ENCODE assay signal across 8 cellular contexts in the genomic region with DNA sequence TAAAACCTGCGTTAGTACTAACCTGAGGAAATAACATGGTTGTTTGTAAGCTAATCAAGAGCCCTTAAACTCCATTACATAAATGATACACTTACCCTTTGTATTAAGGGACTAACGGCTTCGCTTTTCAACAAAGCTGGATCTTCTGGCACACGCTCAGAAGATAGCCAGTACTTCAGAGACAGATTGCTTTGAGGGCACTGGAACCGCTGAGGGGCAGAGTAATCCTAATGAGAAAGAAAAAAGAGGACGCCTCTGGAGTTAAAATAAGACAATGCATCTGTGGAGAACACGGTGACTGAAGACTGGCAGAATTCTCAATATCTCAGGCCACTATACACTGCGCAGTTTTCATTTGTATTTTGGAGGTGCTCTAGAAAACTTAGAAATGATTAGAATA. TPM values are rescaled to one million over a fixed set of nuclear protein-coding genes. Genes with fewer than 3 reads are reported as not detected.
A peak's percentile ranks its signal among the peaks of the same experiment; 100 is the strongest.
DNase-seq lines count a peak whose midpoint lies in the region; ATAC-seq lines count a peak whose summit lies in the region.

No MANE protein-coding gene starts in this region.

- no peaks in the 10 kb centered on the region for H3K27me3 ChIP-seq in HUES64 (ENCODE audit: insufficient read depth, low read length)

- H3K9me3 ChIP-seq in HUES64 (ENCODE audit: insufficient read depth, low read depth, low read length) (no peaks in the 10 kb centered on the region), mesodermal cell (ENCODE audit: control insufficient read depth, low read length) (no peaks in the 10 kb centered on the region)

- WGBS in HUES64, result 88% methylated on average over 8 of the region's 8 CpGs
- 80 to 87% methylated on average over 4 to 6 of the region's 8 CpGs for WGBS in mesodermal cell (ENCODE audit: insufficient coverage in 2 of 2), 2 experiments

- no peak overlapping the region; the same call in 1 of the 2 replicates for H3K9ac ChIP-seq in HUES64 (ENCODE audit: low read depth, low read length)

- peaks cover 0 to 7% of the 10 kb centered on the region in 2 donors for H3K36me3 Mint-ChIP-seq in activated naive CD4-positive, alpha-beta T cell treated with anti-CD3 and anti-CD28 coated beads, Interleukin-2, amount 50 U/mL, for 72 hours

- peaks cover 12% of the 10 kb centered on the region; the same call in 1 of the 2 replicates for H3K36me3 ChIP-seq in HUES64 (ENCODE audit: insufficient read depth, low read length)
- peaks cover 11% of the 10 kb centered on the region for H3K36me3 ChIP-seq in mesodermal cell (ENCODE audit: control insufficient read depth, insufficient read depth, low read length)

- H3K27ac Mint-ChIP-seq in activated naive CD4-positive, alpha-beta T cell treated with anti-CD3 and anti-CD28 coated beads, Interleukin-2, amount 50 U/mL, for 72 hours, result peak overlapping the region; percentile 95

- DNase-seq in AG08395 (ENCODE audit: low spot score) (peak; percentile 25), RPMI8226 (no peak)
- no peak for DNase-seq in activated naive CD4-positive, alpha-beta T cell treated with anti-CD3 and anti-CD28 coated beads, Interleukin-2, amount 50 U/mL, for 72 hours (ENCODE audit: low spot score in 2 of 2)

- H3K4me3 ChIP-seq in HUES64 (ENCODE audit: low read length) (peak overlapping the region; percentile 73), mesodermal cell (ENCODE audit: extremely low read depth, insufficient read depth, low read length, poor library complexity, severe bottlenecking) (peak overlapping the region; percentile 80)

- no peak overlapping the region for H3K27ac ChIP-seq in HUES64 (ENCODE audit: low read depth, low read length)
- H3K27ac ChIP-seq in mesodermal cell (ENCODE audit: low read depth, low read length, severe bottlenecking), result no peak overlapping the region

- H3K4me1 ChIP-seq in HUES64 (ENCODE audit: insufficient read depth, low read length), result peaks cover 27% of the 10 kb centered on the region
- peaks cover 13% of the 10 kb centered on the region for H3K4me1 ChIP-seq in mesodermal cell (ENCODE audit: control insufficient read depth, insufficient read depth, low read length, poor library complexity, severe bottlenecking)

- no peak for ATAC-seq in activated naive CD4-positive, alpha-beta T cell treated with anti-CD3 and anti-CD28 coated beads, Interleukin-2, amount 50 U/mL, for 72 hours
- ATAC-seq in HG03520 (IDR thresholded peaks at IDR 0.05; ENCODE audit: unreplicated experiment) (no peak), GM21360 (IDR thresholded peaks at IDR 0.05; ENCODE audit: unreplicated experiment) (no peak), GM19351 (IDR thresholded peaks at IDR 0.05; ENCODE audit: unreplicated experiment) (no peak)

- no peaks in the 10 kb centered on the region for H3K9me3 Mint-ChIP-seq in activated naive CD4-positive, alpha-beta T cell treated with anti-CD3 and anti-CD28 coated beads, Interleukin-2, amount 50 U/mL, for 72 hours

RNA-seq across cellular contexts. Expression of a gene that starts 1.5 kb away (rescaled TPM):
- polyA plus RNA-seq in HUES64 (2013, experiment 1 of 2), result 90.4 TPM
- polyA plus RNA-seq in HUES64 (2013, experiment 2 of 2), result 98.9 TPM
- 100 to 1,000 TPM in 1 of 2 donors, 10 to 100 TPM in 1; 83.9 to 109 TPM for total RNA-seq in activated naive CD4-positive, alpha-beta T cell treated with anti-CD3 and anti-CD28 coated beads, Interleukin-2, amount 50 U/mL, for 72 hours
- 148 TPM for polyA plus RNA-seq in mesodermal cell (2013, experiment 1 of 2)
- 189 TPM for polyA plus RNA-seq in mesodermal cell (2013, experiment 2 of 2)
